1 cellular context compared by ENCODE assay signal in the genomic region with DNA sequence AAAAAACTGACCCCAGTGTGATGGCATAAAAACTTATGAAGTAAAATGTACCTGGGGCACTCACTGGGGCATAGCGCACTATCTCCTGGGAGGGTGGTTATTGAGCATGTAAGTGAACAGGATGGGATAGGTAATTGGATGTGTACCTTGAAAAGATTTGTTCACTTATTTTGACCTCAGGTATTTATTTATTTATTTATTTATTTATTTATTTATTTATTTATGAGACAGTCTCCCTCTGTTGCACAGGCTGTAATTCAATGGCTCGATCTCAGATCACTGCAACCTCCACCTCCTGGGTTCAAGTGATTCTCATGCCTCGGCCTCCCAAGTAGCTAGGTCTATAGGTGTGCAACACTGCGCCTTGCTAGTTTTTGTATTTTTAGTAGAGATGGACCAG.
TF ChIP-seq lines count a peak whose summit lies in the region.

No MANE protein-coding gene starts in this region.

TF ChIP-seq in HEK293, 187 proteins besides CTCF, POLR2A, EP300 and RAD21 (continued from another document):
- TF ChIP-seq, protein P1, sequence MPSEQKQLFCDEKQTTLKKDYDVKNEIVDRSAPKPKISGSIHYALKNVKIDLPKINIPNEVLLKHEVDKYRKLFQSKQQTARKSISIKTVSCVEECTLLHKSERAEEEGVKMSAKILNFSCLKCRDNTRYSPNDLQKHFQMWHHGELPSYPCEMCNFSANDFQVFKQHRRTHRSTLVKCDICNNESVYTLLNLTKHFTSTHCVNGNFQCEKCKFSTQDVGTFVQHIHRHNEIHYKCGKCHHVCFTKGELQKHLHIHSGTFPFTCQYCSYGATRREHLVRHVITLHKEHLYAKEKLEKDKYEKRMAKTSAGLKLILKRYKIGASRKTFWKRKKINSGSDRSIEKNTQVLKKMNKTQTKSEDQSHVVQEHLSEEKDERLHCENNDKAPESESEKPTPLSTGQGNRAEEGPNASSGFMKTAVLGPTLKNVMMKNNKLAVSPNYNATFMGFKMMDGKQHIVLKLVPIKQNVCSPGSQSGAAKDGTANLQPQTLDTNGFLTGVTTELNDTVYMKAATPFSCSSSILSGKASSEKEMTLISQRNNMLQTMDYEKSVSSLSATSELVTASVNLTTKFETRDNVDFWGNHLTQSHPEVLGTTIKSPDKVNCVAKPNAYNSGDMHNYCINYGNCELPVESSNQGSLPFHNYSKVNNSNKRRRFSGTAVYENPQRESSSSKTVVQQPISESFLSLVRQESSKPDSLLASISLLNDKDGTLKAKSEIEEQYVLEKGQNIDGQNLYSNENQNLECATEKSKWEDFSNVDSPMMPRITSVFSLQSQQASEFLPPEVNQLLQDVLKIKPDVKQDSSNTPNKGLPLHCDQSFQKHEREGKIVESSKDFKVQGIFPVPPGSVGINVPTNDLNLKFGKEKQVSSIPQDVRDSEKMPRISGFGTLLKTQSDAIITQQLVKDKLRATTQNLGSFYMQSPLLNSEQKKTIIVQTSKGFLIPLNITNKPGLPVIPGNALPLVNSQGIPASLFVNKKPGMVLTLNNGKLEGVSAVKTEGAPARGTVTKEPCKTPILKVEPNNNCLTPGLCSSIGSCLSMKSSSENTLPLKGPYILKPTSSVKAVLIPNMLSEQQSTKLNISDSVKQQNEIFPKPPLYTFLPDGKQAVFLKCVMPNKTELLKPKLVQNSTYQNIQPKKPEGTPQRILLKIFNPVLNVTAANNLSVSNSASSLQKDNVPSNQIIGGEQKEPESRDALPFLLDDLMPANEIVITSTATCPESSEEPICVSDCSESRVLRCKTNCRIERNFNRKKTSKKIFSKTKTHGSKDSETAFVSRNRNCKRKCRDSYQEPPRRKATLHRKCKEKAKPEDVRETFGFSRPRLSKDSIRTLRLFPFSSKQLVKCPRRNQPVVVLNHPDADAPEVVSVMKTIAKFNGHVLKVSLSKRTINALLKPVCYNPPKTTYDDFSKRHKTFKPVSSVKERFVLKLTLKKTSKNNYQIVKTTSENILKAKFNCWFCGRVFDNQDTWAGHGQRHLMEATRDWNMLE (tag by site-specific recombination; conservative IDR thresholded peaks at IDR 0.05; ENCODE audit: low read depth): peak; percentile 55; the same call in 1 of the 2 replicates
- TF ChIP-seq ZNF394 (tag by site-specific recombination; IDR thresholded peaks at IDR 0.05; ENCODE audit: borderline replicate concordance): peak; percentile 64; the same call in 1 of the 2 replicates
